ENCODE assay signal across 21 cellular contexts in genomic region chr3:42658091-42658770, GRCh38. TPM values are rescaled to one million over a fixed set of nuclear protein-coding genes. Genes with fewer than 3 reads are reported as not detected.
DNase-seq lines count a peak whose midpoint lies in the region; ATAC-seq and TF ChIP-seq lines count a peak whose summit lies in the region.
"Had no signal": no experiment of that assay in that cellular context is flagged by ENCODE, and none has a peak within 500 bp of the region (broad histone marks: within the 10 kb centered on the region; RNA-seq: fewer than 3 reads in every experiment).

No MANE protein-coding gene starts in this region.

- WGBS in sigmoid colon, 2 donors = 90 to 91% methylated on average over 34 of the region's 34 CpGs

- TF ChIP-seq POLR2A in sigmoid colon (IDR thresholded peaks at IDR 0.05) = no peak

- H3K27ac Mint-ChIP-seq in T-helper 17 cell = peak overlapping the region; percentile 29
- peak overlapping the region in 2 of 9 donors; percentile 6 to 38 for H3K27ac Mint-ChIP-seq in naive thymus-derived CD4-positive, alpha-beta T cell
- H3K27ac Mint-ChIP-seq: endodermal cell; natural killer cell treated with Interleukin-12 subunit alpha and Interleukin-12 subunit beta and Interleukin-15 and Interleukin-18, amount 100 ng/mL, for 72 hours; T-helper 2 cell treated with Interferon-gamma antibody and Interleukin-4, amounts not matched to agents 5 μg/mL and 100 μg/mL, for 36 hours had no signal

- peaks cover 0 to 26% (median 4%) of the 10 kb centered on the region in 4 donors for H3K36me3 ChIP-seq in sigmoid colon
- H3K36me3 ChIP-seq in naive thymus-derived CD4-positive, alpha-beta T cell (ENCODE audit: control insufficient read depth in 2 of 3, insufficient read depth in 3 of 3, low read length in 3 of 3) = no peaks in the 10 kb centered on the region
- H3K36me3 ChIP-seq: SJCRH30 had no signal

- CTCF ChIA-PET in naive thymus-derived CD4-positive, alpha-beta T cell (lab: Charles Lee) = no interaction called here

- intact Hi-C loops in left ventricle myocardium superior (cut with micrococcal nuclease) (no loop called here), sigmoid colon (cut with DNase I) (no loop called here)
- intact Hi-C loops in naive thymus-derived CD4-positive, alpha-beta T cell (cut with micrococcal nuclease) = loop anchor here in 1 of 2 donors (5.0 kb wide), 1 partner anchor 84 kb away; no protein-coding TSS in a partner anchor

- H3K4me3 Mint-ChIP-seq in T-helper 17 cell = no peak overlapping the region
- H3K4me3 Mint-ChIP-seq in naive thymus-derived CD4-positive, alpha-beta T cell = no peak overlapping the region
- H3K4me3 Mint-ChIP-seq: endodermal cell; natural killer cell treated with Interleukin-12 subunit alpha and Interleukin-12 subunit beta and Interleukin-15 and Interleukin-18, amount 100 ng/mL, for 72 hours; T-helper 2 cell treated with Interferon-gamma antibody and Interleukin-4, amounts not matched to agents 5 μg/mL and 100 μg/mL, for 36 hours had no signal

- H3K9me3 Mint-ChIP-seq in naive thymus-derived CD4-positive, alpha-beta T cell = no peaks in the 10 kb centered on the region
- H3K9me3 Mint-ChIP-seq: endodermal cell; natural killer cell treated with Interleukin-12 subunit alpha and Interleukin-12 subunit beta and Interleukin-15 and Interleukin-18, amount 100 ng/mL, for 72 hours; T-helper 2 cell treated with Interferon-gamma antibody and Interleukin-4, amounts not matched to agents 5 μg/mL and 100 μg/mL, for 36 hours had no signal

- TF ChIP-seq EP300 in sigmoid colon (IDR thresholded peaks at IDR 0.05) = no peak

- ATAC-seq in T-helper 17 cell = no peak
- ATAC-seq in left ventricle myocardium superior = no peak
- no peak for ATAC-seq in GM18873 (IDR thresholded peaks at IDR 0.05; ENCODE audit: low FRiP score, unreplicated experiment)
- ATAC-seq in naive thymus-derived CD4-positive, alpha-beta T cell = no peak
- no peak for ATAC-seq in HG02623 (IDR thresholded peaks at IDR 0.05; ENCODE audit: unreplicated experiment)
- ATAC-seq: natural killer cell treated with Interleukin-12 subunit alpha and Interleukin-12 subunit beta and Interleukin-15 and Interleukin-18, amount 100 ng/mL, for 72 hours had no signal

- H3K36me3 Mint-ChIP-seq in T-helper 17 cell (ENCODE audit: low read depth) = no peaks in the 10 kb centered on the region
- H3K36me3 Mint-ChIP-seq in naive thymus-derived CD4-positive, alpha-beta T cell = no peaks in the 10 kb centered on the region
- H3K36me3 Mint-ChIP-seq: natural killer cell treated with Interleukin-12 subunit alpha and Interleukin-12 subunit beta and Interleukin-15 and Interleukin-18, amount 100 ng/mL, for 72 hours had no signal

- no peaks in the 10 kb centered on the region for H3K27me3 ChIP-seq in sigmoid colon
- no peaks in the 10 kb centered on the region for H3K27me3 ChIP-seq in naive thymus-derived CD4-positive, alpha-beta T cell (ENCODE audit: control insufficient read depth in 2 of 2, insufficient read depth in 2 of 2, low read length in 2 of 2)
- H3K27me3 ChIP-seq: SJCRH30, tibial nerve had no signal

- H3K27ac ChIP-seq in sigmoid colon = peak overlapping the region; percentile 3 to 93 (median 42)
- no peak overlapping the region for H3K27ac ChIP-seq in naive thymus-derived CD4-positive, alpha-beta T cell (ENCODE audit: low read depth, low read length)
- H3K27ac ChIP-seq: SJCRH30 had no signal

- H3K4me1 ChIP-seq in sigmoid colon = peaks cover 0 to 65% (median 51%) of the 10 kb centered on the region in 4 donors
- peaks cover 5 to 6% of the 10 kb centered on the region in 2 donors for H3K4me1 ChIP-seq in naive thymus-derived CD4-positive, alpha-beta T cell (ENCODE audit: control insufficient read depth in 2 of 2, insufficient read depth in 2 of 2, low read length in 2 of 2)
- H3K4me1 ChIP-seq: SJCRH30 had no signal

- TF ChIP-seq CTCF in sigmoid colon (IDR thresholded peaks at IDR 0.05) = no peak

- H3K9me3 ChIP-seq in T-helper 17 cell (ENCODE audit: control insufficient read depth, low read length, poor library complexity, severe bottlenecking) = no peaks in the 10 kb centered on the region
- H3K9me3 ChIP-seq in sigmoid colon = no peaks in the 10 kb centered on the region
- no peaks in the 10 kb centered on the region for H3K9me3 ChIP-seq in naive thymus-derived CD4-positive, alpha-beta T cell (ENCODE audit: control insufficient read depth in 2 of 3, low read length in 3 of 3)
- H3K9me3 ChIP-seq: SJCRH30, tibial nerve had no signal

- no peaks in the 10 kb centered on the region for H3K27me3 Mint-ChIP-seq in T-helper 17 cell
- H3K27me3 Mint-ChIP-seq in naive thymus-derived CD4-positive, alpha-beta T cell = peaks cover 0 to 4% (median 0%) of the 10 kb centered on the region in 5 donors
- H3K27me3 Mint-ChIP-seq: natural killer cell treated with Interleukin-12 subunit alpha and Interleukin-12 subunit beta and Interleukin-15 and Interleukin-18, amount 100 ng/mL, for 72 hours had no signal

- H3K4me3 ChIP-seq in sigmoid colon = no peak overlapping the region
- H3K4me3 ChIP-seq in naive thymus-derived CD4-positive, alpha-beta T cell (ENCODE audit: low read length) = no peak overlapping the region
- H3K4me3 ChIP-seq: SJCRH30, tibial nerve had no signal

- POLR2A ChIA-PET in naive thymus-derived CD4-positive, alpha-beta T cell (lab: Charles Lee) = no interaction called here

- DNase-seq in NCI-H510A (lab: John Stamatoyannopoulos, UW) = peak; percentile 23
- DNase-seq in NCI-H510A treated with DMSO at 0.1 percent for 48 hours (lab: John Stamatoyannopoulos, UW) = no peak
- no peak for DNase-seq in T-helper 17 cell
- peak; percentile 35 for DNase-seq in left ventricle myocardium superior
- DNase-seq in sigmoid colon = peak; percentile 68
- no peak for DNase-seq in naive thymus-derived CD4-positive, alpha-beta T cell
- DNase-seq: activated CD4-positive, CD25-positive, alpha-beta regulatory T cell; DMS 273 treated with DMSO at 0.1 percent for 48 hours; endodermal cell; mesendoderm; NCI-H187; NCI-H446 treated with DMSO at 0.1 percent for 48 hours; SJCRH30 had no signal

- peaks cover 10% of the 10 kb centered on the region for H3K4me1 Mint-ChIP-seq in T-helper 17 cell
- H3K4me1 Mint-ChIP-seq in naive thymus-derived CD4-positive, alpha-beta T cell = peaks cover 0 to 15% (median 6%) of the 10 kb centered on the region in 7 donors

RNA-seq across cellular contexts. Expression of gene ZBTB47, which starts 4.7 kb away (rescaled TPM):
- total RNA-seq in T-helper 17 cell (1 to 10 TPM in 1 of 2 donors, under 1 TPM in 1; 0.89 to 1.1 TPM), left ventricle myocardium superior (90.5 TPM), sigmoid colon (10 to 100 TPM; 34.9 to 74.8 (median 56.9) TPM)
- 10 to 100 TPM in 1 of 3 donors, 1 to 10 TPM in 2; 6.2 to 21.0 (median 9.5) TPM for polyA plus RNA-seq in sigmoid colon
- 1 to 10 TPM in 4 of 5 experiments, under 1 TPM in 1; 0.38 to 3.8 (median 1.6) TPM for total RNA-seq in naive thymus-derived CD4-positive, alpha-beta T cell
- not detected for polyA plus RNA-seq in naive thymus-derived CD4-positive, alpha-beta T cell

RNA-seq across cellular contexts. Expression of gene KLHL40, which starts 27.1 kb away (rescaled TPM):
- total RNA-seq in T-helper 17 cell (not detected), left ventricle myocardium superior (0.12 TPM), sigmoid colon (under 1 TPM in 1 of 4 donors, not detected in 3; under 0.01 TPM)
- polyA plus RNA-seq in sigmoid colon = not detected
- total RNA-seq in naive thymus-derived CD4-positive, alpha-beta T cell = not detected
- not detected for polyA plus RNA-seq in naive thymus-derived CD4-positive, alpha-beta T cell
- total RNA-seq: A172; chondrocyte; endodermal cell; natural killer cell treated with Interleukin-12 subunit alpha and Interleukin-12 subunit beta and Interleukin-15 and Interleukin-18, amount 100 ng/mL, for 72 hours had no signal
- polyA plus RNA-seq: keratinocyte had no signal

RNA-seq across cellular contexts. Expression of gene HHATL, which starts 44.4 kb away (rescaled TPM):
- not detected for total RNA-seq in T-helper 17 cell
- 463 TPM for total RNA-seq in left ventricle myocardium superior
- not detected for total RNA-seq in sigmoid colon
- 1 to 10 TPM in 1 of 3 donors, under 1 TPM in 1, not detected in 1; 0.31 to 1.4 TPM for polyA plus RNA-seq in sigmoid colon
- not detected for total RNA-seq in naive thymus-derived CD4-positive, alpha-beta T cell
- not detected for polyA plus RNA-seq in naive thymus-derived CD4-positive, alpha-beta T cell
- total RNA-seq: A172; chondrocyte; endodermal cell; natural killer cell treated with Interleukin-12 subunit alpha and Interleukin-12 subunit beta and Interleukin-15 and Interleukin-18, amount 100 ng/mL, for 72 hours; SJCRH30 had no signal
- polyA plus RNA-seq: keratinocyte had no signal

RNA-seq across cellular contexts. Expression of gene NKTR, which starts 57.7 kb away (rescaled TPM):
- total RNA-seq in T-helper 17 cell (100 to 1,000 TPM; 240 to 241 TPM), left ventricle myocardium superior (23.6 TPM), sigmoid colon (100 to 1,000 TPM in 1 of 4 donors, 10 to 100 TPM in 3; 81.3 to 130 (median 84.4) TPM)
- polyA plus RNA-seq in sigmoid colon = 10 to 100 TPM in 1 of 3 donors, 1 to 10 TPM in 2; 1.8 to 27.9 (median 2.5) TPM
- 100 to 1,000 TPM; 110 to 275 (median 238) TPM for total RNA-seq in naive thymus-derived CD4-positive, alpha-beta T cell
- 10 to 100 TPM; 10.9 to 12.0 TPM for polyA plus RNA-seq in naive thymus-derived CD4-positive, alpha-beta T cell

Comparison
In these comparisons a context has a peak if more than half of its experiments do, and no peak if none do; other contexts are left out.
1. DNase-seq: peak in NCI-H510A (single experiment), left ventricle myocardium superior (single experiment) and sigmoid colon (single experiment); none in NCI-H510A treated with DMSO at 0.1 percent for 48 hours (single experiment), T-helper 17 cell (0 of 3) and naive thymus-derived CD4-positive, alpha-beta T cell (0 of 9).
2. RNA of gene ZBTB47, which starts 4.7 kb away (total RNA-seq): 90.5 TPM in left ventricle myocardium superior (single experiment) and 34.9 to 74.8 TPM in sigmoid colon; 0.38 to 3.8 TPM in naive thymus-derived CD4-positive, alpha-beta T cell and 0.89 to 1.1 TPM in T-helper 17 cell; every median in the first group is over 4 times any median in the second.
3. RNA of gene HHATL, which starts 44.4 kb away (total RNA-seq): 463 TPM in left ventricle myocardium superior (single experiment); not detected in sigmoid colon, not detected in T-helper 17 cell and not detected in naive thymus-derived CD4-positive, alpha-beta T cell; every median in the first group is over 100 times any median in the second.